13 cellular contexts compared by ENCODE assay signal in genomic region chr20:57374931-57375651, GRCh38. TPM values are rescaled to one million over a fixed set of nuclear protein-coding genes. Genes with fewer than 3 reads are reported as not detected.
DNase-seq lines count a peak whose midpoint lies in the region; ATAC-seq and TF ChIP-seq lines count a peak whose summit lies in the region.
"Had no signal": no experiment of that assay in that cellular context is flagged by ENCODE, and none has a peak within 500 bp of the region (broad histone marks: within the 10 kb centered on the region; RNA-seq: fewer than 3 reads in every experiment).

No MANE protein-coding gene starts in this region.

- H3K36me3 ChIP-seq in breast epithelium = peaks cover 9% of the 10 kb centered on the region

- H3K27me3 Mint-ChIP-seq in WTC11 (ENCODE audit: low read depth) = no peaks in the 10 kb centered on the region
- H3K27me3 Mint-ChIP-seq in stimulated activated naive B cell treated with anti-CD40 and anti-IgM and Interleukin-4, amounts not matched to agents 10 μg/mL and 1 μg/mL and 100 μg/mL, for 72 hours = no peaks in the 10 kb centered on the region

- in situ Hi-C loops in KBM-7 (cut with MboI; ENCODE audit: low pct_unique_long_range_greater_than_20kb, low sequenced_read_pairs) = no loop called here

- intact Hi-C loops in left cardiac atrium (cut with DNase I) = no loop called here
- intact Hi-C loops in breast epithelium (cut with DNase I; ENCODE audit: low total_unique reads) = no loop called here

- no peaks in the 10 kb centered on the region for H3K27me3 ChIP-seq in breast epithelium

- DNase-seq in KBM-7 = peak; percentile 26
- DNase-seq in WTC11 (ENCODE audit: low spot score) = no peak
- DNase-seq in left cardiac atrium = no peak
- no peak for DNase-seq in stimulated activated naive B cell treated with anti-CD40 and anti-IgM and Interleukin-4, amounts not matched to agents 10 μg/mL and 1 μg/mL and 100 μg/mL, for 72 hours
- no peak for DNase-seq in AG08396 (ENCODE audit: low spot score)
- no peak for DNase-seq in breast epithelium (ENCODE audit: low spot score in 2 of 2)
- DNase-seq in DMS153 treated with DMSO at 0.1 percent for 48 hours (lab: John Stamatoyannopoulos, UW; ENCODE audit: unreplicated experiment) = no peak
- no peak for DNase-seq in NCI-H446 (lab: John Stamatoyannopoulos, UW)
- DNase-seq: central memory CD4-positive, alpha-beta T cell; SHP77 treated with DMSO at 0.1 percent for 48 hours had no signal

- no peak for TF ChIP-seq POLR2A in breast epithelium (IDR thresholded peaks at IDR 0.05)

- H3K9me3 ChIP-seq in breast epithelium = no peaks in the 10 kb centered on the region

- H3K4me3 ChIP-seq in breast epithelium = peak overlapping the region in 1 of 3 donors; percentile 6

- ATAC-seq in WTC11 (no peak), left cardiac atrium (peak; percentile 67 to 80)
- no peak for ATAC-seq in stimulated activated naive B cell treated with anti-CD40 and anti-IgM and Interleukin-4, amounts not matched to agents 10 μg/mL and 1 μg/mL and 100 μg/mL, for 72 hours (replicated peaks)

- peak overlapping the region in 1 of 2 donors; percentile 43 for H3K27ac ChIP-seq in breast epithelium

- peak overlapping the region; percentile 60 for H3K27ac Mint-ChIP-seq in WTC11
- peak overlapping the region; percentile 38 for H3K27ac Mint-ChIP-seq in stimulated activated naive B cell treated with anti-CD40 and anti-IgM and Interleukin-4, amounts not matched to agents 10 μg/mL and 1 μg/mL and 100 μg/mL, for 72 hours

- H3K9me3 Mint-ChIP-seq in WTC11 = no peaks in the 10 kb centered on the region
- H3K9me3 Mint-ChIP-seq in stimulated activated naive B cell treated with anti-CD40 and anti-IgM and Interleukin-4, amounts not matched to agents 10 μg/mL and 1 μg/mL and 100 μg/mL, for 72 hours = no peaks in the 10 kb centered on the region

- TF ChIP-seq CTCF in WTC11 (IDR thresholded peaks at IDR 0.05) (no peak), breast epithelium (IDR thresholded peaks at IDR 0.05) (no peak)

- no peaks in the 10 kb centered on the region for H3K4me1 ChIP-seq in breast epithelium

- H3K36me3 Mint-ChIP-seq in WTC11 = peaks cover 71% of the 10 kb centered on the region
- peaks cover 60 to 65% of the 10 kb centered on the region in 2 donors for H3K36me3 Mint-ChIP-seq in stimulated activated naive B cell treated with anti-CD40 and anti-IgM and Interleukin-4, amounts not matched to agents 10 μg/mL and 1 μg/mL and 100 μg/mL, for 72 hours

- CTCF ChIA-PET in WTC11 (lab: Charles Lee) = no interaction called here

- H3K4me3 Mint-ChIP-seq in WTC11 = no peak overlapping the region
- H3K4me3 Mint-ChIP-seq in stimulated activated naive B cell treated with anti-CD40 and anti-IgM and Interleukin-4, amounts not matched to agents 10 μg/mL and 1 μg/mL and 100 μg/mL, for 72 hours = no peak overlapping the region

- POLR2A ChIA-PET in WTC11 (lab: Charles Lee) = no interaction called here

- peaks cover 12% of the 10 kb centered on the region for H3K4me1 Mint-ChIP-seq in WTC11
- H3K4me1 Mint-ChIP-seq in stimulated activated naive B cell treated with anti-CD40 and anti-IgM and Interleukin-4, amounts not matched to agents 10 μg/mL and 1 μg/mL and 100 μg/mL, for 72 hours = peaks cover 0 to 4% of the 10 kb centered on the region in 2 donors

TF ChIP-seq in WTC11, 78 proteins besides CTCF, POLR2A, EP300 and RAD21:
- TF ChIP-seq NR3C1 (CRISPR knock-in tag; conservative IDR thresholded peaks at IDR 0.05; ENCODE audit: low read depth) (no peak), GRHL2 (CRISPR knock-in tag; IDR thresholded peaks at IDR 0.05; ENCODE audit: insufficient replicate concordance, severe bottlenecking) (no peak), TCF7 (CRISPR knock-in tag; IDR thresholded peaks at IDR 0.05; ENCODE audit: low read depth) (no peak), FOXJ3 (CRISPR knock-in tag; IDR thresholded peaks at IDR 0.05; ENCODE audit: borderline replicate concordance) (no peak), ERG (CRISPR knock-in tag; IDR thresholded peaks at IDR 0.05) (no peak)
- TF ChIP-seq, protein P1, sequence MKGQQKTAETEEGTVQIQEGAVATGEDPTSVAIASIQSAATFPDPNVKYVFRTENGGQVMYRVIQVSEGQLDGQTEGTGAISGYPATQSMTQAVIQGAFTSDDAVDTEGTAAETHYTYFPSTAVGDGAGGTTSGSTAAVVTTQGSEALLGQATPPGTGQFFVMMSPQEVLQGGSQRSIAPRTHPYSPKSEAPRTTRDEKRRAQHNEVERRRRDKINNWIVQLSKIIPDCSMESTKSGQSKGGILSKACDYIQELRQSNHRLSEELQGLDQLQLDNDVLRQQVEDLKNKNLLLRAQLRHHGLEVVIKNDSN (CRISPR knock-in tag; IDR thresholded peaks at IDR 0.05) = no peak
- TF ChIP-seq, protein P2, sequence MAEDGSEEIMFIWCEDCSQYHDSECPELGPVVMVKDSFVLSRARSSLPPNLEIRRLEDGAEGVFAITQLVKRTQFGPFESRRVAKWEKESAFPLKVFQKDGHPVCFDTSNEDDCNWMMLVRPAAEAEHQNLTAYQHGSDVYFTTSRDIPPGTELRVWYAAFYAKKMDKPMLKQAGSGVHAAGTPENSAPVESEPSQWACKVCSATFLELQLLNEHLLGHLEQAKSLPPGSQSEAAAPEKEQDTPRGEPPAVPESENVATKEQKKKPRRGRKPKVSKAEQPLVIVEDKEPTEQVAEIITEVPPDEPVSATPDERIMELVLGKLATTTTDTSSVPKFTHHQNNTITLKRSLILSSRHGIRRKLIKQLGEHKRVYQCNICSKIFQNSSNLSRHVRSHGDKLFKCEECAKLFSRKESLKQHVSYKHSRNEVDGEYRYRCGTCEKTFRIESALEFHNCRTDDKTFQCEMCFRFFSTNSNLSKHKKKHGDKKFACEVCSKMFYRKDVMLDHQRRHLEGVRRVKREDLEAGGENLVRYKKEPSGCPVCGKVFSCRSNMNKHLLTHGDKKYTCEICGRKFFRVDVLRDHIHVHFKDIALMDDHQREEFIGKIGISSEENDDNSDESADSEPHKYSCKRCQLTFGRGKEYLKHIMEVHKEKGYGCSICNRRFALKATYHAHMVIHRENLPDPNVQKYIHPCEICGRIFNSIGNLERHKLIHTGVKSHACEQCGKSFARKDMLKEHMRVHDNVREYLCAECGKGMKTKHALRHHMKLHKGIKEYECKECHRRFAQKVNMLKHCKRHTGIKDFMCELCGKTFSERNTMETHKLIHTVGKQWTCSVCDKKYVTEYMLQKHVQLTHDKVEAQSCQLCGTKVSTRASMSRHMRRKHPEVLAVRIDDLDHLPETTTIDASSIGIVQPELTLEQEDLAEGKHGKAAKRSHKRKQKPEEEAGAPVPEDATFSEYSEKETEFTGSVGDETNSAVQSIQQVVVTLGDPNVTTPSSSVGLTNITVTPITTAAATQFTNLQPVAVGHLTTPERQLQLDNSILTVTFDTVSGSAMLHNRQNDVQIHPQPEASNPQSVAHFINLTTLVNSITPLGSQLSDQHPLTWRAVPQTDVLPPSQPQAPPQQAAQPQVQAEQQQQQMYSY (CRISPR knock-in tag; IDR thresholded peaks at IDR 0.05) = no peak
- TF ChIP-seq, protein P3, sequence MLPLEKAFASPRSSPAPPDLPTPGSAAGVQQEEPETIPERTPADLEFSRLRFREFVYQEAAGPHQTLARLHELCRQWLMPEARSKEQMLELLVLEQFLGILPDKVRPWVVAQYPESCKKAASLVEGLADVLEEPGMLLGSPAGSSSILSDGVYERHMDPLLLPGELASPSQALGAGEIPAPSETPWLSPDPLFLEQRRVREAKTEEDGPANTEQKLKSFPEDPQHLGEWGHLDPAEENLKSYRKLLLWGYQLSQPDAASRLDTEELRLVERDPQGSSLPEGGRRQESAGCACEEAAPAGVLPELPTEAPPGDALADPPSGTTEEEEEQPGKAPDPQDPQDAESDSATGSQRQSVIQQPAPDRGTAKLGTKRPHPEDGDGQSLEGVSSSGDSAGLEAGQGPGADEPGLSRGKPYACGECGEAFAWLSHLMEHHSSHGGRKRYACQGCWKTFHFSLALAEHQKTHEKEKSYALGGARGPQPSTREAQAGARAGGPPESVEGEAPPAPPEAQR (CRISPR knock-in tag; IDR thresholded peaks at IDR 0.05) = no peak

RNA-seq across cellular contexts. Expression of gene RBM38, which starts 16.1 kb away (rescaled TPM):
- total RNA-seq in WTC11 (2021) = 60.5 to 69.0 TPM (median 61.1 TPM) in 3 replicates
- total RNA-seq in left cardiac atrium = 100 to 1,000 TPM in 1 of 2 donors, 10 to 100 TPM in 1; 78.6 to 101 TPM
- 10 to 100 TPM in 2 of 3 donors, 1 to 10 TPM in 1; 5.1 to 13.5 (median 10.5) TPM for total RNA-seq in breast epithelium

RNA-seq across cellular contexts. Expression of gene RAE1, which starts 24.0 kb away (rescaled TPM):
- total RNA-seq in WTC11 (2021) (31.3 to 33.4 TPM (median 31.4 TPM) in 3 replicates), left cardiac atrium (10 to 100 TPM; 14.3 to 14.5 TPM), breast epithelium (10 to 100 TPM; 13.8 to 26.9 (median 17.4) TPM)

RNA-seq across cellular contexts. Expression of gene SPO11, which starts 45.5 kb away (rescaled TPM):
- total RNA-seq in WTC11 (2021) (not detected in 3 replicates), left cardiac atrium (not detected), breast epithelium (not detected)
- total RNA-seq: Daoy, H7, subcutaneous adipose tissue had no signal

Comparison
In these comparisons a context has a peak if more than half of its experiments do, and no peak if none do; other contexts are left out.
1. ATAC-seq: peak in left cardiac atrium (2 of 2); none in WTC11 (single experiment) and stimulated activated naive B cell treated with anti-CD40 and anti-IgM and Interleukin-4, amounts not matched to agents 10 μg/mL and 1 μg/mL and 100 μg/mL, for 72 hours (0 of 2).